Comparison of ENCODE assay signal across 8 cellular contexts in the genomic region with DNA sequence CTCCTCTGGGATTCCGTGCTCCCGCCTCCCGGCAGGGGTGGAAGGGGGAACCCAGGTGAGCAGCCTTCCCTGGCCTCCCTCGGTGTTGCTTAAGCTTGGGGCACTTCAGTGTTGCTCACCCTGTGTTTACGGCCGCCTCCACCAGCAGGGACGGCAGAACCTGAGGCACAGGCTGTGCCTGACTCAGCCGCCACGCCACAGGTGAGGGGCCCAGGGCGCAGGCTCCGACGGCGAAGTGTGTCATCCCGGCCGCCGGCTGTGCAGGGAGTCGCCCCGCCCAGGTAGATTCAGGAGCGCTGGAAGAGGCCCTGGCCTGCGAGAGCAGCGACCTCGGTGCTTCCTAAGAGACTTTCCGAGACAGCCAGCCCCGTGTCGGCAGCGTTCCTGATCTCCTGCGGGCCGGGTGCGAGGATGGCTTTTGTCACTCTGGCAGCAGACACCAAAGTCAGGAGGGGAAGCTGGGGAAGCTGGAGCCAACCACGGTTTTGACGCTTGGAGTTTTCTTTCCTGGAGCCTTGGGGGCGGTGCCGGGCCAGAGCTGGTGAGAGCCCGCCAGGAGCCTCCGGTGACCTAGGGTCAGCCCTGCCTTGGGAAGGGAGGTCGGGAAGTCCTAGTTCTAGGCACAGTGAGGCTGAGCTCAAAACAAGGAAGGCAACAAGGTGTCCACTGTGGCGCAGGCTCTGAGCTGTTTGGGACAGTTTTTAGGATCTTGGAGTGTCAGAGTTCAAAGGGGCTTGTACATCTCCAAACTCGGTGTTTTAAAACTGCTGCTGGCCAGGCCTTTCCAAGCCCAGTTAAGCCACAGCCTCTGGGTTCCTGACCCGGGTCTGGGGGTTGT. TPM values are rescaled to one million over a fixed set of nuclear protein-coding genes. Genes with fewer than 3 reads are reported as not detected.
DNase-seq lines count a peak whose midpoint lies in the region; ATAC-seq, FAIRE-seq and TF ChIP-seq lines count a peak whose summit lies in the region.

No MANE protein-coding gene starts in this region.

- no peaks in the 10 kb centered on the region for H3K27me3 Mint-ChIP-seq in H9 (ENCODE audit: low read depth)

- in situ Hi-C loops in Panc1 (cut with HindIII; ENCODE audit: low pct_unique_long_range_greater_than_20kb, low sequenced_read_pairs) = no loop called here
- in situ Hi-C loops in HepG2 (cut with HindIII; ENCODE audit: extremely low pct_ligation_motif_present, low pct_unique_long_range_greater_than_20kb) = no loop called here

- no peak overlapping the region for H2BK120ac ChIP-seq in H9 (ENCODE audit: low read depth, low read length, poor library complexity, severe bottlenecking)

- no peak overlapping the region for H2AK5ac ChIP-seq in H9 (ENCODE audit: insufficient read length, low read length)

- CTCF ChIA-PET in Panc1 (lab: Charles Lee) (interaction anchor here (0.6 to 1.7 kb wide), 3 partner anchors 11 to 109 kb away, joined by 4 to 10 read pairs (median 8); no protein-coding TSS in a partner anchor), HepG2 (lab: Yijun Ruan, JAX; ENCODE audit: low intra/inter-chr PET ratio, low total read pairs) (interaction anchor here (1.0 to 2.5 kb wide), 3 partner anchors 123 to 194 kb away, joined by 3 to 25 read pairs (median 3); no protein-coding TSS in a partner anchor)

- TF ChIP-seq RAD21 in HepG2 (CRISPR knock-in tag; IDR thresholded peaks at IDR 0.05) = peak; percentile 54; the same call in 1 of the 2 replicates

- ATAC-seq in Panc1 = 0 out of 2 replicates have a peak, but pooled peaks have one; percentile 1
- ATAC-seq in HepG2 = peak; percentile 47
- no peak for ATAC-seq in GM21619 (IDR thresholded peaks at IDR 0.05; ENCODE audit: unreplicated experiment)
- no peak for ATAC-seq in HG02798 (IDR thresholded peaks at IDR 0.05; ENCODE audit: poor library complexity, unreplicated experiment)

- no peak overlapping the region for H3K56ac ChIP-seq in H9 (ENCODE audit: insufficient read length, low read depth, low read length)

- POLR2A ChIA-PET in Panc1 (lab: Charles Lee) = interaction anchor here (0.6 to 0.7 kb wide), 4 partner anchors 21 to 61 kb away, joined by 3 to 15 read pairs (median 4); no protein-coding TSS in a partner anchor
- POLR2A ChIA-PET in HepG2 (lab: Yijun Ruan, JAX) = interaction anchor here (1.2 to 3.7 kb wide), 4 partner anchors 7 to 99 kb away, joined by 3 to 29 read pairs (median 7); no protein-coding TSS in a partner anchor

- no peak overlapping the region for H2BK20ac ChIP-seq in H9 (ENCODE audit: low read depth, low read length, poor library complexity, severe bottlenecking)

- peak in 1 of 2 experiments; percentile 61; a peak in 2 of 4 replicates for TF ChIP-seq POLR2A in HepG2 (IDR thresholded peaks at IDR 0.05; ENCODE audit: insufficient read depth in 1 of 2, low read depth in 2 of 2, low read length in 2 of 2)

- H3K4me3 ChIP-seq in Panc1 (ENCODE audit: low read depth in 2 of 2, low read length in 2 of 2) = peak overlapping the region; percentile 56 to 63
- H3K4me3 ChIP-seq in HepG2 (replicated peaks in 1 of 3; ENCODE audit: insufficient read depth in 1 of 3, low read depth in 2 of 3, low read length in 3 of 3) = peak overlapping the region; percentile 79 to 85 (median 82)

- H3K79me1 ChIP-seq in H9 (ENCODE audit: insufficient read depth, low read depth, low read length, poor library complexity, severe bottlenecking) = peaks cover 9% of the 10 kb centered on the region

- H3K4me2 ChIP-seq in H9 (ENCODE audit: insufficient read depth, insufficient read length, low read length) (peak overlapping the region; percentile 55), HepG2 (ENCODE audit: low read depth, low read length) (peak overlapping the region; percentile 94)

- no peak overlapping the region for H3K23ac ChIP-seq in H9 (ENCODE audit: insufficient read length, low read depth, low read length)

- FAIRE-seq in HepG2 (lab: Jason Lieb, UNC) = peak; percentile 51

- no peak overlapping the region for H3K4ac ChIP-seq in H9 (ENCODE audit: low read depth, low read length)

- H2BK15ac ChIP-seq in H9 (ENCODE audit: low read depth, low read length) = no peak overlapping the region

- H2BK12ac ChIP-seq in H9 (ENCODE audit: insufficient read length, low read depth, low read length) = no peak overlapping the region

- peak in 1 of 2 experiments; percentile 35; a peak in 1 of 4 replicates for TF ChIP-seq EP300 in HepG2 (IDR thresholded peaks at IDR 0.05; ENCODE audit: low read depth in 2 of 2, low read length in 2 of 2)
- TF ChIP-seq EP300 in HepG2 (CRISPR knock-in tag; IDR thresholded peaks at IDR 0.05; ENCODE audit: borderline replicate concordance) = no peak

- H4K5ac ChIP-seq in H9 (ENCODE audit: insufficient read length, low read depth, low read length) = no peak overlapping the region

- H3K27ac ChIP-seq in H9 (ENCODE audit: insufficient read length, low read depth, low read length) = no peak overlapping the region
- peak overlapping the region; percentile 88 for H3K27ac ChIP-seq in Panc1 (ENCODE audit: low read length)
- peak overlapping the region; percentile 93 for H3K27ac ChIP-seq in HepG2 (ENCODE audit: extremely low read length, insufficient read depth, low read length)

- no peak overlapping the region for H3T11ph ChIP-seq in H9 (ENCODE audit: low read length)

- H3K4me3 Mint-ChIP-seq in H9 = peak overlapping the region; percentile 75 to 79

- no peak overlapping the region for H2BK5ac ChIP-seq in H9 (ENCODE audit: insufficient read length, low read length)

- H3K14ac ChIP-seq in H9 (ENCODE audit: insufficient read depth, low read length) = no peak overlapping the region

- H3K4me1 ChIP-seq in H9 (ENCODE audit: insufficient read depth, low read length) (no peaks in the 10 kb centered on the region; the same call in 1 of the 2 replicates), Panc1 (ENCODE audit: control insufficient read depth, insufficient read depth, low read length) (peaks cover 37% of the 10 kb centered on the region), HepG2 (ENCODE audit: insufficient read depth, low read length) (peaks cover 32% of the 10 kb centered on the region)

- H3K9me3 ChIP-seq in H9 (ENCODE audit: control insufficient read depth, low read depth, low read length) (no peaks in the 10 kb centered on the region), Panc1 (ENCODE audit: control insufficient read depth, insufficient read depth, low read depth, low read length) (no peaks in the 10 kb centered on the region), HepG2 (ENCODE audit: low read length) (no peaks in the 10 kb centered on the region)

- H3K36me3 ChIP-seq in Panc1 (ENCODE audit: control insufficient read depth, insufficient read depth, low read length) (no peaks in the 10 kb centered on the region; the same call in 1 of the 2 replicates), HepG2 (replicated peaks in 1 of 2; ENCODE audit: control insufficient read depth in 1 of 2, insufficient read depth in 2 of 2, low read length in 2 of 2) (peaks cover 18 to 22% of the 10 kb centered on the region in 2 experiments)

- peaks cover 41% of the 10 kb centered on the region; the same call in 1 of the 2 replicates for H3K79me2 ChIP-seq in H9 (ENCODE audit: insufficient read depth, low read length)
- peaks cover 62% of the 10 kb centered on the region for H3K79me2 ChIP-seq in HepG2 (ENCODE audit: insufficient read depth, low read length)

- no peak overlapping the region for H4K8ac ChIP-seq in H9 (replicated peaks; ENCODE audit: insufficient read length, low read depth, low read length)

- no peak overlapping the region for H3K9ac ChIP-seq in H9 (ENCODE audit: extremely low read depth, insufficient read length, low read length)
- H3K9ac ChIP-seq in HepG2 (ENCODE audit: insufficient read depth, low read depth, low read length) = peak overlapping the region; percentile 82

- peaks cover 3% of the 10 kb centered on the region for H4K20me1 ChIP-seq in H9 (ENCODE audit: control insufficient read depth, insufficient read depth, insufficient read length)
- peaks cover 62% of the 10 kb centered on the region for H4K20me1 ChIP-seq in HepG2 (ENCODE audit: insufficient read depth, low read length)

- peaks cover 4 to 25% (median 17%) of the 10 kb centered on the region in 3 experiments; a peak in 6 of 7 replicates for H3K36me3 Mint-ChIP-seq in H9 (ENCODE audit: insufficient read depth in 1 of 3, low read depth in 3 of 3)

- H3K18ac ChIP-seq in H9 (ENCODE audit: insufficient read length, low read depth, low read length) = no peak overlapping the region

- H3K27ac Mint-ChIP-seq in H9 = peak overlapping the region in 1 of 3 experiments; percentile 64; a peak in 2 of 7 replicates

- H3K27me3 ChIP-seq in H9 (ENCODE audit: insufficient read depth, low read length) (no peaks in the 10 kb centered on the region), Panc1 (ENCODE audit: control insufficient read depth, insufficient read depth, low read length) (no peaks in the 10 kb centered on the region), HepG2 (ENCODE audit: control insufficient read depth in 1 of 2, insufficient read depth in 2 of 2, low read length in 2 of 2) (no peaks in the 10 kb centered on the region)

- BruUV-seq in Panc1 (replicated peaks; lab: Mats Ljungman, UMichigan) = no TSS peak
- TSS peak; percentile 39 for BruUV-seq in HepG2 (replicated peaks; lab: Mats Ljungman, UMichigan)

- no peak for TF ChIP-seq CTCF in H9 (conservative IDR thresholded peaks at IDR 0.05)
- TF ChIP-seq CTCF in Panc1 (IDR thresholded peaks at IDR 0.05) = no peak
- peak; percentile 31; the same call in 1 of the 2 replicates for TF ChIP-seq CTCF in HepG2 (CRISPR knock-in tag; IDR thresholded peaks at IDR 0.05)

- H3K4me1 Mint-ChIP-seq in H9 = peaks cover 42 to 51% of the 10 kb centered on the region in 2 experiments

- H3K23me2 ChIP-seq in H9 (ENCODE audit: insufficient read length, low read depth, low read length, poor library complexity, severe bottlenecking) = peaks cover 22% of the 10 kb centered on the region

- H2AFZ ChIP-seq in H9 (ENCODE audit: low read length) (no peak overlapping the region), HepG2 (ENCODE audit: low read length) (no peak overlapping the region)

- DNase-seq in H9 = peak; percentile 70
- DNase-seq in Panc1 (ENCODE audit: low read depth, low spot score) = no peak
- peak; percentile 42 for DNase-seq in amniotic epithelial cell (ENCODE audit: low read depth)
- DNase-seq in HepG2 (ENCODE audit: low spot score) = peak; percentile 79
- DNase-seq in stimulated activated CD8-positive, alpha-beta memory T cell treated with anti-CD3 and anti-CD28 coated beads, Interleukin-4, amount 100 ng/mL, for 48 hours = peak; percentile 82
- no peak for DNase-seq in SW 1271 (lab: John Stamatoyannopoulos, UW)

- H3K9me3 Mint-ChIP-seq in H9 = no peaks in the 10 kb centered on the region

- WGBS in H9 (ENCODE audit: extremely low coverage, insufficient read length, low lambda C conversion rate) = no CpG with 5 or more reads among the region's 39 CpGs
- 6% methylated on average over 21 of the region's 39 CpGs for WGBS in HepG2 (ENCODE audit: low lambda C conversion rate)

- intact Hi-C loops in Panc1 (cut with micrococcal nuclease; ENCODE audit: unreplicated experiment) (loop anchor here (10.0 kb wide), 1 partner anchor 190 kb away; no protein-coding TSS in a partner anchor), HepG2 (cut with micrococcal nuclease; ENCODE audit: unreplicated experiment) (loop anchor here (10.0 kb wide), 2 partner anchors 90 to 220 kb away; no protein-coding TSS in a partner anchor)

- no peak overlapping the region for H4K91ac ChIP-seq in H9 (ENCODE audit: insufficient read length, low read depth, low read length)

RNA-seq across cellular contexts. Expression of a gene that starts 2.1 kb away (rescaled TPM):
- total RNA-seq in H9 (2021) = 123 and 125 TPM in 2 replicates
- total RNA-seq in Panc1 (2021; ENCODE audit: unreplicated experiment) = 97.5 TPM
- 79.9 TPM for polyA plus RNA-seq in Panc1 (2012; ENCODE audit: insufficient read length)
- total RNA-seq in HepG2 (2016; rRNA removed; fragmentation: Illumina TruSeq; extraction: Trizol) = 16.1 and 19.5 TPM in 2 replicates
- 13.0 and 16.7 TPM in 2 replicates for total RNA-seq in HepG2 (2016; cell fraction: cytosol; rRNA removed; fragmentation: Illumina TruSeq; extraction: Trizol; ENCODE audit: low read depth)
- total RNA-seq in HepG2 (2016; cell fraction: insoluble cytoplasmic fraction; rRNA removed; fragmentation: Illumina TruSeq; extraction: Trizol) = 15.4 and 17.4 TPM in 2 replicates
- total RNA-seq in HepG2 (2016; cell fraction: membrane; rRNA removed; fragmentation: Illumina TruSeq; extraction: Trizol) = 18.2 and 21.4 TPM in 2 replicates
- 31.6 and 33.0 TPM in 2 replicates for total RNA-seq in HepG2 (2016; cell fraction: nucleus; rRNA removed; fragmentation: Illumina TruSeq; extraction: Trizol)
- 31.2 and 37.7 TPM in 2 replicates for polyA plus RNA-seq in HepG2 (2011; rRNA removed)
- 20.9 and 26.7 TPM in 2 replicates for polyA plus RNA-seq in HepG2 (2011; cell fraction: cytosol; rRNA removed)
- polyA plus RNA-seq in HepG2 (2011; cell fraction: nucleus; rRNA removed) = 132 and 135 TPM in 2 replicates
- polyA plus RNA-seq in HepG2 (2012) = 43.5 and 43.7 TPM in 2 replicates
- polyA plus RNA-seq in HepG2 (2016; cell fraction: cytosol; fragmentation: Illumina TruSeq; extraction: Trizol; ENCODE audit: low read depth) = 1.4 and 1.7 TPM in 2 replicates
- polyA plus RNA-seq in HepG2 (2016; cell fraction: insoluble cytoplasmic fraction; fragmentation: Illumina TruSeq; extraction: Trizol; ENCODE audit: low read depth) = 22.8 and 30.2 TPM in 2 replicates
- polyA plus RNA-seq in HepG2 (2016; cell fraction: membrane; fragmentation: Illumina TruSeq; extraction: Trizol; ENCODE audit: low read depth) = 4.4 and 5.4 TPM in 2 replicates
- polyA plus RNA-seq in HepG2 (2016; cell fraction: nucleus; fragmentation: Illumina TruSeq; extraction: Trizol; ENCODE audit: insufficient read depth, low read depth) = 70.9 and 78.3 TPM in 2 replicates
- 24.8 and 50.4 TPM in 2 replicates for polyA minus RNA-seq in HepG2 (2011; rRNA and poly(A)+ RNA removed; ENCODE audit: low replicate concordance)
- polyA minus RNA-seq in HepG2 (2011; cell fraction: cytosol; rRNA and poly(A)+ RNA removed) = 36.3 and 45.8 TPM in 2 replicates
- 83.8 and 96.8 TPM in 2 replicates for polyA minus RNA-seq in HepG2 (2011; cell fraction: nucleus; rRNA and poly(A)+ RNA removed)

Comparison
In these comparisons a context has a peak if more than half of its experiments do, and no peak if none do; other contexts are left out.
1. DNase-seq: peak in H9 (single experiment), amniotic epithelial cell (single experiment), HepG2 (single experiment) and stimulated activated CD8-positive, alpha-beta memory T cell treated with anti-CD3 and anti-CD28 coated beads, Interleukin-4, amount 100 ng/mL, for 48 hours (single experiment); none in Panc1 (single experiment) and SW 1271 (0 of 2).
2. ATAC-seq: peak in Panc1 (single experiment) and HepG2 (single experiment); none in GM21619 (single experiment) and HG02798 (single experiment).